1 cellular context compared by ENCODE assay signal in the genomic region with DNA sequence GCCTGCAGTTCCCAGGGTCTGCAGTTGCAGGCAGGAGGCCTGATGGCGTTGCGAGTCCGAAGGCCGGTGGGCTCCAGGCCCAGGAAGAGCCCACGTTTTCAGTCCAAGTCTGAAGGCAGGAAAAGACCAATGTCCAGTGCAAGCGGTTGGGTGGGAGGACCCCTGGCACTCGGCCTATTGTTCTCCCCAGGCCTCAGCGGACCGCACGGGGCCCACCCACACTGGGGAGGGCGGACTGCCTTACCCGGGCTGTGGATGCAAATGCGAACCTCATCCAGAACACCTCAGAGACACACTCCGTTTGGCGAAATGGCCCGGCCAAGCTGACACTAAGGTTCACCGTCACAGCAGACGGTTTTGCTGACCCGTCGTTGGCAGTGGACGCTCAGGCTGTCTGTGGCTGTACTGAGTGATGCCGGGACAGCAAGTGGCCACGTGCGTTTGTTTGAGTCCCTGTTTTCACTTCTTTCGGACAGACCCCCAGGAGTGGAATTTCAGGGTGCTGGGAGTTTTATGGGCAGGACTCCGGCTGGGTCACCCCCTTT.
TF ChIP-seq lines count a peak whose summit lies in the region.

No MANE protein-coding gene starts in this region.

TF ChIP-seq in endothelial cell of umbilical vein, 7 proteins besides CTCF, POLR2A, EP300 and RAD21:
- peak; percentile 46 for TF ChIP-seq POLR2AphosphoS5 (IDR thresholded peaks at IDR 0.05; ENCODE audit: insufficient read depth, low read depth, low read length)
- TF ChIP-seq MYC (IDR thresholded peaks at IDR 0.05; ENCODE audit: low read depth, low read length): no peak
